In genomic region chr2:168758970-168759820, GRCh38 we compare ENCODE assay signal across 8 cellular contexts. TPM values are rescaled to one million over a fixed set of nuclear protein-coding genes. Genes with fewer than 3 reads are reported as not detected.
A peak's percentile ranks its signal among the peaks of the same experiment; 100 is the strongest.
DNase-seq lines count a peak whose midpoint lies in the region; ATAC-seq and TF ChIP-seq lines count a peak whose summit lies in the region.

No MANE protein-coding gene starts in this region.

- H3K27ac Mint-ChIP-seq in GM23338 (no peak overlapping the region), endodermal cell (no peak overlapping the region)

- in situ Hi-C loops in G401 (cut with HindIII; ENCODE audit: low sequenced_read_pairs) (no loop called here), SK-MEL-5 (cut with HindIII; ENCODE audit: low pct_unique_long_range_greater_than_20kb, low sequenced_read_pairs) (no loop called here)

- no peaks in the 10 kb centered on the region for H3F3A ChIP-seq in GM23338 (replicated peaks; ENCODE audit: low read depth)

- DNase-seq in G401 (ENCODE audit: low spot score): peak; percentile 47
- DNase-seq in GM23338 (ENCODE audit: low spot score): peak; percentile 56
- DNase-seq in LNCaP clone FGC (ENCODE audit: low read depth): peak; percentile 27
- DNase-seq in SK-MEL-5 (ENCODE audit: low read depth, low spot score): peak; percentile 69
- DNase-seq in endodermal cell: peak; percentile 55
- DNase-seq in myocyte (ENCODE audit: low read depth): peak; percentile 65
- no peak for DNase-seq in NCI-H128 (lab: John Stamatoyannopoulos, UW; ENCODE audit: unreplicated experiment)

- no peak overlapping the region for H3K4me2 ChIP-seq in GM23338

- peak; percentile 51 for TF ChIP-seq CTCF in 22Rv1 (IDR thresholded peaks at IDR 0.05)
- TF ChIP-seq CTCF in GM23338 (conservative IDR thresholded peaks at IDR 0.05; ENCODE audit: low read depth in 2 of 2): peak; percentile 64 to 73
- TF ChIP-seq CTCF in LNCaP clone FGC (IDR thresholded peaks at IDR 0.05; ENCODE audit: control insufficient read depth, extremely low read depth, insufficient read depth): peak; percentile 64
- peak; percentile 78 for TF ChIP-seq CTCF in endodermal cell (conservative IDR thresholded peaks at IDR 0.05)

- H4K20me1 ChIP-seq in GM23338 (replicated peaks; ENCODE audit: insufficient read depth): no peaks in the 10 kb centered on the region

- H3K9me3 Mint-ChIP-seq in GM23338 (no peaks in the 10 kb centered on the region), endodermal cell (no peaks in the 10 kb centered on the region)

- no peaks in the 10 kb centered on the region for H3K4me1 ChIP-seq in GM23338 (ENCODE audit: insufficient read depth)
- peaks cover 6% of the 10 kb centered on the region for H3K4me1 ChIP-seq in endodermal cell (ENCODE audit: control insufficient read depth, insufficient read depth, low read length)

- no peak overlapping the region for H2AFZ ChIP-seq in GM23338

- H3K36me3 ChIP-seq in GM23338 (ENCODE audit: insufficient read depth) (no peaks in the 10 kb centered on the region), endodermal cell (ENCODE audit: control insufficient read depth, insufficient read depth, low read length) (peaks cover 29% of the 10 kb centered on the region)

- peaks cover 4% of the 10 kb centered on the region for H3K27me3 Mint-ChIP-seq in GM23338 (ENCODE audit: insufficient read depth, low read depth, poor library complexity)
- H3K27me3 Mint-ChIP-seq in endodermal cell (ENCODE audit: insufficient read depth): no peaks in the 10 kb centered on the region

- H3K36me3 Mint-ChIP-seq in GM23338 (ENCODE audit: low read depth): no peaks in the 10 kb centered on the region
- peaks cover 11% of the 10 kb centered on the region for H3K36me3 Mint-ChIP-seq in endodermal cell (ENCODE audit: low read depth)

- WGBS in endodermal cell (ENCODE audit: insufficient coverage in 1 of 2, insufficient read length in 1 of 2), 2 experiments: 62 to 70% methylated on average over 2 of the region's 3 CpGs

- H3K4me1 Mint-ChIP-seq in GM23338: peaks cover 3% of the 10 kb centered on the region; the same call in 1 of the 3 replicates
- H3K4me1 Mint-ChIP-seq in endodermal cell: peaks cover 25% of the 10 kb centered on the region

- no peaks in the 10 kb centered on the region for H3K9me2 ChIP-seq in GM23338 (ENCODE audit: insufficient read depth)

- H3K4me3 ChIP-seq in GM23338 (no peak overlapping the region), LNCaP clone FGC (ENCODE audit: low read depth, low read length) (no peak overlapping the region), endodermal cell (ENCODE audit: low read length) (no peak overlapping the region)

- no peak overlapping the region for H3K9ac ChIP-seq in endodermal cell (ENCODE audit: extremely low read depth, low read length, poor library complexity, severe bottlenecking)

- H3K9me3 ChIP-seq in endodermal cell (ENCODE audit: control insufficient read depth, low read length): no peaks in the 10 kb centered on the region

- peak; percentile 83 for ATAC-seq in GM23338

- H3K27ac ChIP-seq in 22Rv1: no peak overlapping the region
- no peak overlapping the region for H3K27ac ChIP-seq in GM23338 (ENCODE audit: low read depth)
- H3K27ac ChIP-seq in endodermal cell (ENCODE audit: low read depth, low read length): no peak overlapping the region

- H3K27me3 ChIP-seq in GM23338 (ENCODE audit: insufficient read depth) (no peaks in the 10 kb centered on the region), endodermal cell (ENCODE audit: control insufficient read depth, insufficient read depth, low read length, poor library complexity, severe bottlenecking) (no peaks in the 10 kb centered on the region)

- H3K4me3 Mint-ChIP-seq in GM23338: no peak overlapping the region
- H3K4me3 Mint-ChIP-seq in endodermal cell: no peak overlapping the region

- no peaks in the 10 kb centered on the region for H3K79me2 ChIP-seq in GM23338 (replicated peaks; ENCODE audit: insufficient read depth)

TF ChIP-seq in GM23338, 12 proteins besides CTCF, POLR2A, EP300 and RAD21:
- no peak for TF ChIP-seq POLR2AphosphoS5 (IDR thresholded peaks at IDR 0.05; ENCODE audit: low read depth)

RNA-seq across cellular contexts. Expression of gene NOSTRIN, which starts 43.2 kb away (rescaled TPM):
- not detected in 2 replicates for total RNA-seq in G401 (2014; rRNA removed; shearing (Covaris generic))
- total RNA-seq in GM23338 (2014; rRNA removed; shearing (Covaris generic)): not detected in 2 replicates
- polyA plus RNA-seq in GM23338 (2016; fragmentation: Nextera tagmentation; extraction: Ambion mirVana): 0.92 and 1.8 TPM in 2 replicates
- total RNA-seq in SK-MEL-5 (2014; rRNA removed; shearing (Covaris generic)): not detected in 2 replicates
- polyA plus RNA-seq in SK-MEL-5 (2015; cell fraction: cytosol; rRNA removed): not detected in 2 replicates
- not detected in 2 replicates for polyA plus RNA-seq in SK-MEL-5 (2015; cell fraction: nucleus; rRNA removed)
- total RNA-seq in endodermal cell (under 1 TPM; 0.42 to 0.73 TPM), myocyte (not detected in 2 replicates)
- polyA plus RNA-seq in endodermal cell (2013, experiment 1 of 2): 0.96 TPM
- 0.54 TPM for polyA plus RNA-seq in endodermal cell (2013, experiment 2 of 2)
- polyA plus RNA-seq in myocyte (2012): not detected
